Comparison of ENCODE assay signal across 1 cellular context in genomic region chr2:88117976-88118375, GRCh38.
TF ChIP-seq lines count a peak whose summit lies in the region.

No MANE protein-coding gene starts in this region.

TF ChIP-seq in WTC11, 78 proteins besides CTCF, POLR2A, EP300 and RAD21 (continued from another document):
- TF ChIP-seq ZMAT4 (CRISPR knock-in tag; IDR thresholded peaks at IDR 0.05) = no peak
